ENCODE assay signal across 1 cellular context in the genomic region with DNA sequence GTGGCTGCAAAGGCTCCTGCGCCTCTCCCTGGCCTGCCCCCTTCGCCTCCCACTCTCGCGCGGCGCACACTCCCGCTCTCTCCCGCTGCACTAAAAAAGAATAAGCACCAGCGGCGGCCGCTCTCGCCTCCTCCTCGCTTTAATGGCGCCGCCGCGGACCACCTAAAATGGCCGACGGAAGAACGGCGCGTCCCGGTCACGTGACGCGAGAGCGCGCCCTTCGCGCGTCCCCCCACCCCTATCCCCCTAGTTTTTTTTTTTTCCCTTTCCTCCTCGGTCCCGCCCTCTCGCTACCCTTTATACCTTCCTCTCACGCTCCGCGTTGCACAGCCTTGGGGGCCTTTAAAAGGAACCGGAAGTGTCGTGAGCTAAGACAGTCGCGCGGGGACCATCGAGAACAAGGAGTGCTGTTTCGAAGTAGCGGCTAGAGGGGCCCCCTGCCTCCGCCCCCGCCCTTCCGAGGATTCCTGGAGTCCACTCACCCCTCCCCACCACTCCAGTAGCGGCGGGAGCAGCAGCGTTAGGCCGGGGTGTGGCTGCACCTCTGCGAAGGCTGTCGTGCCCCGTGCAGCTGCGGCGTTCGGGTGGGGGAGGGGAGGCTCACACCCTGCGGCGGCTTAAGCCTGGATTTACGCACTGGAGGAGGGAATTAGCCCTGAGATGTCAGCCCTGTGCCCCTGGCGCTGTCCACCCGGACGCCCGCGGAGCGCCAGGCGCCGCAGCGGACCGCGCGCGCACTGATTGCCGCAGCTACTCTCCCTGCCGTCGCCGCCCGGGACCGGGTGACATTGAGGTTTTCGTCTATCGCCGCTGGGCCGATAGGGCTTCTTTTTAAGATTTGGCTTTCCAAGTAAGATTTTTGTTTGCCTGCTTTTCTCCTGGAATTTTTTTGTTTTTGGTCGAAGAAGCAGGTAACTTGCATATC.
TF ChIP-seq lines count a peak whose summit lies in the region.

A gene with protein sequence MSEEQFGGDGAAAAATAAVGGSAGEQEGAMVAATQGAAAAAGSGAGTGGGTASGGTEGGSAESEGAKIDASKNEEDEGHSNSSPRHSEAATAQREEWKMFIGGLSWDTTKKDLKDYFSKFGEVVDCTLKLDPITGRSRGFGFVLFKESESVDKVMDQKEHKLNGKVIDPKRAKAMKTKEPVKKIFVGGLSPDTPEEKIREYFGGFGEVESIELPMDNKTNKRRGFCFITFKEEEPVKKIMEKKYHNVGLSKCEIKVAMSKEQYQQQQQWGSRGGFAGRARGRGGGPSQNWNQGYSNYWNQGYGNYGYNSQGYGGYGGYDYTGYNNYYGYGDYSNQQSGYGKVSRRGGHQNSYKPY (minus strand): TSS at position 176 of the 925 bp plus-strand sequence. CDS start 313 bp downstream, outside the sequence.

TF ChIP-seq in K562, 482 proteins besides CTCF, POLR2A, EP300 and RAD21 (continued from another document and continues in another):
- peak in 1 of 2 experiments; percentile 96; a peak in 3 of 4 replicates for TF ChIP-seq UBTF (IDR thresholded peaks at IDR 0.05; ENCODE audit: borderline replicate concordance in 1 of 2, low read depth in 2 of 2, low read length in 2 of 2)
- peak; percentile 60 for TF ChIP-seq POLR2AphosphoS5 (IDR thresholded peaks at IDR 0.05; ENCODE audit: control insufficient read depth, insufficient read depth, low read depth, low read length)
- TF ChIP-seq SOX6 (IDR thresholded peaks at IDR 0.05), result 0 out of 2 replicates have a peak, but pooled peaks have one; percentile 69
- TF ChIP-seq ARID2 (IDR thresholded peaks at IDR 0.05), result no peak
- TF ChIP-seq SMAD4 (CRISPR knock-in tag; conservative IDR thresholded peaks at IDR 0.05), result peak; percentile 26
- TF ChIP-seq ZNF24 (IDR thresholded peaks at IDR 0.05), result peak; percentile 13; the same call in 1 of the 2 replicates
- TF ChIP-seq ZNF764 (CRISPR knock-in tag; IDR thresholded peaks at IDR 0.05; ENCODE audit: low read depth), result 0 out of 2 replicates have a peak, but pooled peaks have one; percentile 44
- peak; percentile 88; the same call in 1 of the 2 replicates for TF ChIP-seq NBN (IDR thresholded peaks at IDR 0.05; ENCODE audit: low read depth)
- peak; percentile 83 for TF ChIP-seq MGA (IDR thresholded peaks at IDR 0.05)
- TF ChIP-seq MYBL2 (IDR thresholded peaks at IDR 0.05; ENCODE audit: low read depth), result no peak
- TF ChIP-seq MYBL2 (CRISPR knock-in tag; IDR thresholded peaks at IDR 0.05; ENCODE audit: borderline replicate concordance), result no peak
- TF ChIP-seq, protein P1, sequence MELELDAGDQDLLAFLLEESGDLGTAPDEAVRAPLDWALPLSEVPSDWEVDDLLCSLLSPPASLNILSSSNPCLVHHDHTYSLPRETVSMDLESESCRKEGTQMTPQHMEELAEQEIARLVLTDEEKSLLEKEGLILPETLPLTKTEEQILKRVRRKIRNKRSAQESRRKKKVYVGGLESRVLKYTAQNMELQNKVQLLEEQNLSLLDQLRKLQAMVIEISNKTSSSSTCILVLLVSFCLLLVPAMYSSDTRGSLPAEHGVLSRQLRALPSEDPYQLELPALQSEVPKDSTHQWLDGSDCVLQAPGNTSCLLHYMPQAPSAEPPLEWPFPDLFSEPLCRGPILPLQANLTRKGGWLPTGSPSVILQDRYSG (tag; conservative IDR thresholded peaks at IDR 0.05; ENCODE audit: low read depth), result no peak
- peak in 1 of 2 experiments; percentile 74; a peak in 2 of 4 replicates for TF ChIP-seq TRIM24 (IDR thresholded peaks at IDR 0.05)
- TF ChIP-seq NCOR1 (IDR thresholded peaks at IDR 0.05), result peak; percentile 69
- TF ChIP-seq, protein P2, sequence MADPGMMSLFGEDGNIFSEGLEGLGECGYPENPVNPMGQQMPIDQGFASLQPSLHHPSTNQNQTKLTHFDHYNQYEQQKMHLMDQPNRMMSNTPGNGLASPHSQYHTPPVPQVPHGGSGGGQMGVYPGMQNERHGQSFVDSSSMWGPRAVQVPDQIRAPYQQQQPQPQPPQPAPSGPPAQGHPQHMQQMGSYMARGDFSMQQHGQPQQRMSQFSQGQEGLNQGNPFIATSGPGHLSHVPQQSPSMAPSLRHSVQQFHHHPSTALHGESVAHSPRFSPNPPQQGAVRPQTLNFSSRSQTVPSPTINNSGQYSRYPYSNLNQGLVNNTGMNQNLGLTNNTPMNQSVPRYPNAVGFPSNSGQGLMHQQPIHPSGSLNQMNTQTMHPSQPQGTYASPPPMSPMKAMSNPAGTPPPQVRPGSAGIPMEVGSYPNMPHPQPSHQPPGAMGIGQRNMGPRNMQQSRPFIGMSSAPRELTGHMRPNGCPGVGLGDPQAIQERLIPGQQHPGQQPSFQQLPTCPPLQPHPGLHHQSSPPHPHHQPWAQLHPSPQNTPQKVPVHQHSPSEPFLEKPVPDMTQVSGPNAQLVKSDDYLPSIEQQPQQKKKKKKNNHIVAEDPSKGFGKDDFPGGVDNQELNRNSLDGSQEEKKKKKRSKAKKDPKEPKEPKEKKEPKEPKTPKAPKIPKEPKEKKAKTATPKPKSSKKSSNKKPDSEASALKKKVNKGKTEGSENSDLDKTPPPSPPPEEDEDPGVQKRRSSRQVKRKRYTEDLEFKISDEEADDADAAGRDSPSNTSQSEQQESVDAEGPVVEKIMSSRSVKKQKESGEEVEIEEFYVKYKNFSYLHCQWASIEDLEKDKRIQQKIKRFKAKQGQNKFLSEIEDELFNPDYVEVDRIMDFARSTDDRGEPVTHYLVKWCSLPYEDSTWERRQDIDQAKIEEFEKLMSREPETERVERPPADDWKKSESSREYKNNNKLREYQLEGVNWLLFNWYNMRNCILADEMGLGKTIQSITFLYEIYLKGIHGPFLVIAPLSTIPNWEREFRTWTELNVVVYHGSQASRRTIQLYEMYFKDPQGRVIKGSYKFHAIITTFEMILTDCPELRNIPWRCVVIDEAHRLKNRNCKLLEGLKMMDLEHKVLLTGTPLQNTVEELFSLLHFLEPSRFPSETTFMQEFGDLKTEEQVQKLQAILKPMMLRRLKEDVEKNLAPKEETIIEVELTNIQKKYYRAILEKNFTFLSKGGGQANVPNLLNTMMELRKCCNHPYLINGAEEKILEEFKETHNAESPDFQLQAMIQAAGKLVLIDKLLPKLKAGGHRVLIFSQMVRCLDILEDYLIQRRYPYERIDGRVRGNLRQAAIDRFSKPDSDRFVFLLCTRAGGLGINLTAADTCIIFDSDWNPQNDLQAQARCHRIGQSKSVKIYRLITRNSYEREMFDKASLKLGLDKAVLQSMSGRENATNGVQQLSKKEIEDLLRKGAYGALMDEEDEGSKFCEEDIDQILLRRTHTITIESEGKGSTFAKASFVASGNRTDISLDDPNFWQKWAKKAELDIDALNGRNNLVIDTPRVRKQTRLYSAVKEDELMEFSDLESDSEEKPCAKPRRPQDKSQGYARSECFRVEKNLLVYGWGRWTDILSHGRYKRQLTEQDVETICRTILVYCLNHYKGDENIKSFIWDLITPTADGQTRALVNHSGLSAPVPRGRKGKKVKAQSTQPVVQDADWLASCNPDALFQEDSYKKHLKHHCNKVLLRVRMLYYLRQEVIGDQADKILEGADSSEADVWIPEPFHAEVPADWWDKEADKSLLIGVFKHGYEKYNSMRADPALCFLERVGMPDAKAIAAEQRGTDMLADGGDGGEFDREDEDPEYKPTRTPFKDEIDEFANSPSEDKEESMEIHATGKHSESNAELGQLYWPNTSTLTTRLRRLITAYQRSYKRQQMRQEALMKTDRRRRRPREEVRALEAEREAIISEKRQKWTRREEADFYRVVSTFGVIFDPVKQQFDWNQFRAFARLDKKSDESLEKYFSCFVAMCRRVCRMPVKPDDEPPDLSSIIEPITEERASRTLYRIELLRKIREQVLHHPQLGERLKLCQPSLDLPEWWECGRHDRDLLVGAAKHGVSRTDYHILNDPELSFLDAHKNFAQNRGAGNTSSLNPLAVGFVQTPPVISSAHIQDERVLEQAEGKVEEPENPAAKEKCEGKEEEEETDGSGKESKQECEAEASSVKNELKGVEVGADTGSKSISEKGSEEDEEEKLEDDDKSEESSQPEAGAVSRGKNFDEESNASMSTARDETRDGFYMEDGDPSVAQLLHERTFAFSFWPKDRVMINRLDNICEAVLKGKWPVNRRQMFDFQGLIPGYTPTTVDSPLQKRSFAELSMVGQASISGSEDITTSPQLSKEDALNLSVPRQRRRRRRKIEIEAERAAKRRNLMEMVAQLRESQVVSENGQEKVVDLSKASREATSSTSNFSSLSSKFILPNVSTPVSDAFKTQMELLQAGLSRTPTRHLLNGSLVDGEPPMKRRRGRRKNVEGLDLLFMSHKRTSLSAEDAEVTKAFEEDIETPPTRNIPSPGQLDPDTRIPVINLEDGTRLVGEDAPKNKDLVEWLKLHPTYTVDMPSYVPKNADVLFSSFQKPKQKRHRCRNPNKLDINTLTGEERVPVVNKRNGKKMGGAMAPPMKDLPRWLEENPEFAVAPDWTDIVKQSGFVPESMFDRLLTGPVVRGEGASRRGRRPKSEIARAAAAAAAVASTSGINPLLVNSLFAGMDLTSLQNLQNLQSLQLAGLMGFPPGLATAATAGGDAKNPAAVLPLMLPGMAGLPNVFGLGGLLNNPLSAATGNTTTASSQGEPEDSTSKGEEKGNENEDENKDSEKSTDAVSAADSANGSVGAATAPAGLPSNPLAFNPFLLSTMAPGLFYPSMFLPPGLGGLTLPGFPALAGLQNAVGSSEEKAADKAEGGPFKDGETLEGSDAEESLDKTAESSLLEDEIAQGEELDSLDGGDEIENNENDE (IDR thresholded peaks at IDR 0.05; ENCODE audit: low read depth, low read length), result peak; percentile 33
